9 cellular contexts compared by ENCODE assay signal in the genomic region with DNA sequence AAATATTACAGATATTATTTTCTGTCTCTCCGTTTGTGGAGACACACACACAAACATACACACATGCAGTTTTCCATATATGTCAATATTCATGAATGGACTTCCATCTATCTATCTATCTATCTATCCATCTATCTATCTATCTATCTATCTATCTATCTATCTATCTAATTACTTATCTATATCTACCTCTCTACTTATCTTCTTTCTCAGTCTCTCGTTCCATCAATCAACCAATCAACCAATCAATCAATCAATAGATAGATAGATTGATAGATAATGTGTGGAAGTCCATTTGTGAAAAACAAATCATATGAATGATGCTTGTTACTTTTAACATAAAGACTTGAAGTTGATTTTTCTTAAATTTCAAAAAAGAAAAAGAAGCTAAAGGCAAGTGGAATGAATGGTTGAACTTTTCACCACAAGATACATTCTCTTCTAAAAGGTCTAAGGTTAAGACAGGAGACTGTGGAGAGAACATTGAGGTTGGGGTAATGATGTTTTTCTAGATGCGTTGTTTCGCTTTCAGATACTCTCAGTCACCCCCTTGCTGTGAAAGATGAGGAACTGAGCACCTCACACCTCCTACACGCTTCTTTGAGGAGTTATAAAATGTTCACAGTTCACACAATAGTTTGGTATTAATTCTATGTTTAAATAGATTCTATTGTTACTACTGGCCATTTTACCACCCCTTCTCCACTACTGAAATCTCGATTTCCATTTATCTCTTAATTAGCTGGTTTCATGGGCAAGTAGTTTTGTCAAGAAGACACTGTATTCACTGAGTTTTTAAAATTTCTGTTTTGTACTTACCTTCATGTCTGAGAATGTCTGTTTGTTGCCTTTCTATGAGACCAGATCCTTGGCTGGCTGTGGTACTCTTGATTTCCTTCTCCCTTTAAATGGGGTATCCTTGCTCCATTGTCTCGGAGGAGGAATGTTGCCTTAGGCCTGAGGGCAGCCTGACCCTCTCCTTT.
DNase-seq lines count a peak whose midpoint lies in the region; ATAC-seq and TF ChIP-seq lines count a peak whose summit lies in the region.
"Had no signal": no experiment of that assay in that cellular context is flagged by ENCODE, and none has a peak within 500 bp of the region (broad histone marks: within the 10 kb centered on the region; RNA-seq: fewer than 3 reads in every experiment).

No MANE protein-coding gene starts in this region.

- TF ChIP-seq CTCF in GM12865 (IDR thresholded peaks at IDR 0.05; ENCODE audit: insufficient read depth, low read depth, low read length, missing control alignments) = peak; percentile 5

- peak; percentile 91 for DNase-seq in GM12865 (ENCODE audit: low read depth)
- DNase-seq in T1000 (lab: John Stamatoyannopoulos, UW) = no peak
- no peak for DNase-seq in activated CD8-positive, alpha-beta memory T cell treated with anti-CD3 and anti-CD28 coated beads for 24 hours
- no peak for DNase-seq in DMS53 treated with DMSO at 0.1 percent for 48 hours (lab: John Stamatoyannopoulos, UW; ENCODE audit: unreplicated experiment)
- no peak for DNase-seq in NCI-H345 (lab: John Stamatoyannopoulos, UW)
- DNase-seq: Kasumi-1 had no signal

- ATAC-seq in GM19035 (IDR thresholded peaks at IDR 0.05; ENCODE audit: unreplicated experiment) = peak; percentile 89
- ATAC-seq in HG02642 (IDR thresholded peaks at IDR 0.05; ENCODE audit: poor library complexity, unreplicated experiment) = peak; percentile 85
- ATAC-seq in HG03469 (IDR thresholded peaks at IDR 0.05; ENCODE audit: unreplicated experiment) = peak; percentile 79

- no peak overlapping the region for H3K4me3 ChIP-seq in GM12865 (ENCODE audit: low read depth, low read length)
